Comparison of ENCODE assay signal across 12 cellular contexts in the genomic region with DNA sequence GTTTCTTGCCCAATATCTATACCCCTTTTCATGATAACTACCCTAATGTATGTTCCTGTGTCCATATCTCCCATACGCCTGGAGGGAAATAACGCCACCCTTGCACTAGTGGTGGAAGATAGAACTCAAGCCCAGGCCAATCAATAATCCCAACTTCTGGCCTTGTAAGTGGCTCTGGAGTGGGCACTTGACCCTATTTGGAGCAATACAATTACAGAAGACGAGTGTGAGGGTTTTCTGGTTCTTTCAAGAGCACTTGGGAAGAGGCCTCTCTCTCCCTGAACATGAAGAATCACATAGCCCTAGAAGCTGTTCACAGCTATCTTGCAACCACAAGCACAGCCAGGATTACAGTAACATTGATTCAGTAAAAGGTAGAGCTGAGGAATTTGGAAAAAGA.
"Had no signal": no experiment of that assay in that cellular context is flagged by ENCODE, and none has a peak within 500 bp of the region (broad histone marks: within the 10 kb centered on the region; RNA-seq: fewer than 3 reads in every experiment).

No MANE protein-coding gene starts in this region.

- ATAC-seq: left lung; mucosa of descending colon; naive thymus-derived CD4-positive, alpha-beta T cell; stimulated activated effector memory CD8-positive, alpha-beta T cell treated with anti-CD3 and anti-CD28 coated beads, Interleukin-12 subunit alpha, Interleukin-12 subunit beta, amount 100 ng/mL, for 72 hours had no signal

- H3K4me1 ChIP-seq: left lung had no signal

- H3K4me2 ChIP-seq: hepatocyte had no signal

- H3K36me3 Mint-ChIP-seq: activated naive CD4-positive, alpha-beta T cell treated with anti-CD3 and anti-CD28 coated beads, Interleukin-2, amount 10 ng/mL, durations not matched to agents 7 days and 5 days; naive thymus-derived CD4-positive, alpha-beta T cell; stimulated activated effector memory CD8-positive, alpha-beta T cell treated with anti-CD3 and anti-CD28 coated beads, Interleukin-12 subunit alpha, Interleukin-12 subunit beta, amount 100 ng/mL, for 72 hours had no signal

- H3K4me1 Mint-ChIP-seq: activated B cell treated with CpG ODN at 0.5 μM for 24 hours; naive thymus-derived CD4-positive, alpha-beta T cell; stimulated activated effector memory CD8-positive, alpha-beta T cell treated with anti-CD3 and anti-CD28 coated beads, Interleukin-12 subunit alpha, Interleukin-12 subunit beta, amount 100 ng/mL, for 72 hours had no signal

- H3K9me3 Mint-ChIP-seq: activated B cell treated with CpG ODN at 0.5 μM for 24 hours; stimulated activated effector memory CD8-positive, alpha-beta T cell treated with anti-CD3 and anti-CD28 coated beads, Interleukin-12 subunit alpha, Interleukin-12 subunit beta, amount 100 ng/mL, for 72 hours had no signal

- H2AFZ ChIP-seq: hepatocyte had no signal

- H3K27me3 ChIP-seq: cardiac muscle cell, hepatocyte, left lung had no signal

- H3K27ac ChIP-seq: cardiac muscle cell, hepatocyte, left lung had no signal

- H3K4me3 Mint-ChIP-seq: activated B cell treated with CpG ODN at 0.5 μM for 24 hours; activated naive CD4-positive, alpha-beta T cell treated with anti-CD3 and anti-CD28 coated beads, Interleukin-2, amount 10 ng/mL, durations not matched to agents 7 days and 5 days; naive thymus-derived CD4-positive, alpha-beta T cell; stimulated activated effector memory CD8-positive, alpha-beta T cell treated with anti-CD3 and anti-CD28 coated beads, Interleukin-12 subunit alpha, Interleukin-12 subunit beta, amount 100 ng/mL, for 72 hours had no signal

- H3K27ac Mint-ChIP-seq: activated B cell treated with CpG ODN at 0.5 μM for 24 hours; activated naive CD4-positive, alpha-beta T cell treated with anti-CD3 and anti-CD28 coated beads, Interleukin-2, amount 10 ng/mL, durations not matched to agents 7 days and 5 days; naive thymus-derived CD4-positive, alpha-beta T cell; stimulated activated effector memory CD8-positive, alpha-beta T cell treated with anti-CD3 and anti-CD28 coated beads, Interleukin-12 subunit alpha, Interleukin-12 subunit beta, amount 100 ng/mL, for 72 hours had no signal

- H3K4me3 ChIP-seq: cardiac muscle cell, hepatocyte, left lung, mucosa of descending colon had no signal

- H3K79me2 ChIP-seq: hepatocyte had no signal

- H3K36me3 ChIP-seq: cardiac muscle cell, left lung had no signal

- H3K9me3 ChIP-seq: left lung, mucosa of descending colon had no signal

- DNase-seq: activated B cell treated with CpG ODN at 0.5 μM for 24 hours; activated CD4-positive, alpha-beta T cell treated with anti-CD3 and anti-CD28 coated beads, Interleukin-2, amount 50 U/mL, for 1 hour; activated naive CD4-positive, alpha-beta T cell treated with anti-CD3 and anti-CD28 coated beads, Interleukin-2, amount 10 ng/mL, durations not matched to agents 7 days and 5 days; activated T-cell treated with anti-CD3 and anti-CD28 coated beads, Interleukin-2, amount 50 U/mL, for 1 hour; left lung; mammary epithelial cell; mucosa of descending colon; naive thymus-derived CD4-positive, alpha-beta T cell; retina had no signal
